Comparison of ENCODE assay signal across 13 cellular contexts in the genomic region with DNA sequence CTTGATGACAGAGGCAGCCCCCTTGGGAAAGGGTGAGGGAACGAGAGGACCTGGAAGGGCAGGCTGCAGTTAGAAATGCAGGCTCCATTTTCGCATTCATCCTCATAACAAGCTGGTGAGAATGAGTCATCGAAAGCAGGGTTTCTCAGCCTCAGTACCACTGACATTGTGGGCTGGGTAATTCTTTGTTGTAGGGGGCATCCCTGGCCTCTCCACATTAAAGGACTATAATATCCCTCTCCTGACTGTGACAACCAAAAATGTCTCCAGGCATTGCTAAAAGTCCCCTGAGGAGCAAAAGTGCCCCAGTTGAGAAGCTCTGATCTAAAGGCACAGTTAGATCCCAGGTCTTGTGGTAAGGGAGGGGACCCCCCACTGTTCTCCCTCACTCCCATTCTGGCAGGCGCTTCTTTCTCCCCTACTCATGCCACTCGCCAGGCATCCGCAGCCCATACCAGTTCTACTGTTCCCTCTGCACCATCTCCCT. TPM values are rescaled to one million over a fixed set of nuclear protein-coding genes. Genes with fewer than 3 reads are reported as not detected.
DNase-seq lines count a peak whose midpoint lies in the region; ATAC-seq and TF ChIP-seq lines count a peak whose summit lies in the region.
"Had no signal": no experiment of that assay in that cellular context is flagged by ENCODE, and none has a peak within 500 bp of the region (broad histone marks: within the 10 kb centered on the region; RNA-seq: fewer than 3 reads in every experiment).

No MANE protein-coding gene starts in this region.

- no peaks in the 10 kb centered on the region for H3K27me3 ChIP-seq in prostate gland (replicated peaks; ENCODE audit: insufficient read depth)
- H3K27me3 ChIP-seq: heart right ventricle had no signal

- no peaks in the 10 kb centered on the region for H3K4me1 ChIP-seq in prostate gland (replicated peaks)

- 97% methylated on average over 6 of the region's 6 CpGs for WGBS in prostate gland

- no peaks in the 10 kb centered on the region for H3K36me3 Mint-ChIP-seq in endothelial cell (ENCODE audit: low read depth, unreplicated experiment)

- DNase-seq in Daoy (ENCODE audit: low read depth) (peak; percentile 69), endothelial cell (ENCODE audit: low spot score) (no peak), DMS153 treated with DMSO at 0.1 percent for 48 hours (lab: John Stamatoyannopoulos, UW; ENCODE audit: unreplicated experiment) (no peak), GM19238 (ENCODE audit: insufficient read length, low spot score) (no peak), prostate gland (ENCODE audit: low spot score) (no peak)
- DNase-seq: effector memory CD4-positive, alpha-beta T cell; heart right ventricle; mammary epithelial cell; NCI-H1930; retina had no signal

- H3K27me3 Mint-ChIP-seq in endothelial cell (ENCODE audit: unreplicated experiment): peaks cover 12% of the 10 kb centered on the region

- no peak overlapping the region for H3K27ac ChIP-seq in prostate gland
- H3K27ac ChIP-seq: heart right ventricle had no signal

- no peak overlapping the region for H3K4me3 Mint-ChIP-seq in endothelial cell (ENCODE audit: unreplicated experiment)

- no peaks in the 10 kb centered on the region for H3K36me3 ChIP-seq in prostate gland
- H3K36me3 ChIP-seq: heart right ventricle had no signal

- peak overlapping the region; percentile 45 for H3K27ac Mint-ChIP-seq in endothelial cell (ENCODE audit: unreplicated experiment)

- intact Hi-C loops in prostate gland (cut with DNase I): no loop called here

- H3K9me3 ChIP-seq in prostate gland: no peaks in the 10 kb centered on the region
- H3K9me3 ChIP-seq: heart right ventricle had no signal

- peaks cover 34% of the 10 kb centered on the region for H3K4me1 Mint-ChIP-seq in endothelial cell (ENCODE audit: unreplicated experiment)

- H3K4me3 ChIP-seq in prostate gland: no peak overlapping the region
- H3K4me3 ChIP-seq: heart right ventricle had no signal

- TF ChIP-seq CTCF in endothelial cell (IDR thresholded peaks at IDR 0.05; ENCODE audit: unreplicated experiment) (no peak), prostate gland (IDR thresholded peaks at IDR 0.05) (no peak)

- ATAC-seq in GM18511 (IDR thresholded peaks at IDR 0.05; ENCODE audit: unreplicated experiment) (peak; percentile 64), HG03565 (IDR thresholded peaks at IDR 0.05; ENCODE audit: unreplicated experiment) (peak; percentile 56)
- ATAC-seq: heart right ventricle had no signal

- no peaks in the 10 kb centered on the region for H3K9me3 Mint-ChIP-seq in endothelial cell (ENCODE audit: unreplicated experiment)

- TF ChIP-seq POLR2A in prostate gland (IDR thresholded peaks at IDR 0.05): no peak

RNA-seq across cellular contexts. Expression of a gene that starts 20.4 kb away (rescaled TPM):
- total RNA-seq in Daoy (2014; rRNA removed; shearing (Covaris generic)): 9.1 and 16.8 TPM in 2 replicates
- 17.3 TPM for total RNA-seq in endothelial cell (ENCODE audit: unreplicated experiment)
- 1 to 10 TPM; 1.2 to 3.0 TPM for total RNA-seq in prostate gland
- total RNA-seq: HT-29, mammary epithelial cell had no signal
